ENCODE assay signal across 34 cellular contexts in the genomic region with DNA sequence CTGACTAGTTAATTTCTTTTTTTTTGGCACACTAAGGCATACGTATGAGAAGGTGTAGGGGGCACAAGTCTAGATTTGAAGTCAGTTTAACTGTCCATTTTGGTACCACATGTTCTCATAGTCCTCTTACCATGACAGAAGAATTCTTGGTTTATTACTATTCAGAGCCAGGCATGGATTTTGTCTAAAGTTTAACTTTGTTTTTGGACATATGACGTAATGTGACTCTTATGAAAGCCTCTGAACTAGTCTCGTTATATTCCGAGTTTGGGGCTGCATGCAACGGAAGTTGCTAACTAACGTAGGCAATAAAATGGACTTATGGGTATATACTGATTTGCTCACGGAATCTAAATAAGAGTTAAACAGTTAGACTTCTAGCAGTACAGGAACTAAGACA.
"Had no signal": no experiment of that assay in that cellular context is flagged by ENCODE, and none has a peak within 500 bp of the region (broad histone marks: within the 10 kb centered on the region; RNA-seq: fewer than 3 reads in every experiment).

No MANE protein-coding gene starts in this region.

- H3K27ac ChIP-seq: adrenal gland, ascending aorta, body of pancreas, brain microvascular endothelial cell, breast epithelium, cardiac muscle cell had no signal

- H3K36me3 ChIP-seq: adrenal gland, ascending aorta, brain microvascular endothelial cell, breast epithelium, cardiac muscle cell had no signal

- H3K27me3 ChIP-seq: adrenal gland, ascending aorta, body of pancreas, brain microvascular endothelial cell, breast epithelium, cardiac muscle cell had no signal

- FAIRE-seq: astrocyte, bronchial epithelial cell had no signal

- H3K9me3 ChIP-seq: body of pancreas had no signal

- DNase-seq: activated effector memory CD4-positive, alpha-beta T cell treated with anti-CD3 and anti-CD28 coated beads, Interleukin-2, amount 50 U/mL, for 16 hours; activated effector memory CD4-positive, alpha-beta T cell treated with Interleukin-2 at 50 U/mL for 16 hours; activated gamma-delta T cell; activated gamma-delta T cell treated with Interleukin-2 at 50 U/mL for 16 hours; activated naive CD4-positive, alpha-beta T cell; activated naive CD4-positive, alpha-beta T cell treated with anti-CD3 and anti-CD28 coated beads for 36 hours; activated naive CD4-positive, alpha-beta T cell treated with anti-CD3 and anti-CD28 coated beads, Interleukin-2, amount 10 ng/mL, durations not matched to agents 7 days and 5 days; activated naive CD4-positive, alpha-beta T cell treated with anti-CD3 and anti-CD28 coated beads, Interleukin-2, amount 50 U/mL, for 16 hours; activated naive CD4-positive, alpha-beta T cell treated with Interleukin-2 at 50 U/mL for 16 hours; activated naive CD8-positive, alpha-beta T cell treated with anti-CD3 and anti-CD28 coated beads for 36 hours; activated naive CD8-positive, alpha-beta T cell treated with anti-CD3 and anti-CD28 coated beads, Interleukin-2, amount 10 ng/mL, durations not matched to agents 7 days and 5 days; activated naive CD8-positive, alpha-beta T cell treated with anti-CD3 and anti-CD28 coated beads, Interleukin-2, amount 50 U/mL, for 24 hours; activated T-cell treated with anti-CD3 and anti-CD28 coated beads, Interleukin-2, amount 50 U/mL, for 1 hour; activated T-cell treated with anti-CD3 and anti-CD28 coated beads, Interleukin-2, amount 50 U/mL, for 24 hours; activated T-cell treated with anti-CD3 and anti-CD28 coated beads, Interleukin-2, amount 50 U/mL, for 4 hours; activated T-cell treated with anti-CD3 and anti-CD28 coated beads, Interleukin-2, amount 50 U/mL, for 48 hours; activated T-cell treated with anti-CD3 and anti-CD28 coated beads, Interleukin-2, amount 50 U/mL, for 72 hours; adrenal gland; amniotic stem cell; amygdala; anterior cingulate cortex; aorta; body of pancreas; brain microvascular endothelial cell; caudate nucleus; central memory CD4-positive, alpha-beta T cell; cerebellar nuclear complex had no signal

- H3K4me1 ChIP-seq: adrenal gland, ascending aorta, body of pancreas, breast epithelium had no signal

- ATAC-seq: activated naive CD4-positive, alpha-beta T cell treated with anti-CD3 and anti-CD28 coated beads, Interleukin-2, amount 50 U/mL, for 72 hours; activated naive CD8-positive, alpha-beta T cell treated with anti-CD3 and anti-CD28 coated beads, Interleukin-2, amount 50 U/mL, for 24 hours; activated T-cell treated with anti-CD3 and anti-CD28 coated beads, Interleukin-2, amount 50 U/mL, for 4 hours; activated T-cell treated with anti-CD3 and anti-CD28 coated beads, Interleukin-2, amount 50 U/mL, for 72 hours; activated T-helper 17 cell treated with anti-CD3 and anti-CD28 coated beads, Interleukin-2, amount 50 U/mL, for 72 hours; body of pancreas had no signal

- H3K4me3 ChIP-seq: adrenal gland, ascending aorta, body of pancreas, breast epithelium, cardiac muscle cell had no signal
